In the genomic region with DNA sequence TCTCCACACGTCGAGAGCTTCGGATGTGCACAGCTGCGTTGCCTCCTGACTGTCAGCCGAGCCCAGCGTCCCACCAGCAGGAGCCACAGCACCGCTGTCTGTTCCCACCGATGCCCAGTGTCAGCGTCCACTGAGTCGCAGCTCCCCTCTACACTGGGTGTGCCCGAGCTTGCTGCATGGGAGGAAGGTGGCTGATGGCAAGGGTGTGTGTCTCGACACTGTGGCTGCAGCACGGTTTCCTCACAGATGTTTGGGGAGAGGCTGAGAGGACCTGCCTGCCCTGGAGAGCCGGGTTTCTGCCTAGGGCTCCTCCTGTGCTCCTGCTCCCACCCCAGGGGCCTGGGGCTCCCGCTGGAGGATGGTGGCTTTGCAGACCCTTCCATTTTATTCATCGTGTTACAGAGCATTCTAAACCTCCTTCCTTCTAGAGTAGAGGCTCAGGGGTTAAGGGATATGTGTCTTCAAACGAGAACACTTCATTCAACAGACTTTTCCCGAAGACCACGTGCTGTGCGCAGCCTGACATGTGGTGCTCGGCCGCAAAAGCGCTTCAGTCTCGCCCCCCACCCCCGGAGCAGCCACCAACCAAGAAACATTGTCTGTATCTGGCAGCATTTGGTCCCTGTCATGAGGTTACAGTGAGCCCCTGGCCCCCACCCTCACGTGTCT, we compare ENCODE assay signal across 22 cellular contexts.
"Had no signal": no experiment of that assay in that cellular context is flagged by ENCODE, and none has a peak within 500 bp of the region (broad histone marks: within the 10 kb centered on the region; RNA-seq: fewer than 3 reads in every experiment).

No MANE protein-coding gene starts in this region.

- H3K27me3 Mint-ChIP-seq: activated CD4-positive, alpha-beta T cell treated with anti-CD3 and anti-CD28 coated beads, Interleukin-2, amount 10 ng/mL, durations not matched to agents 24 days and 14 days; activated CD8-positive, alpha-beta memory T cell treated with anti-CD3 and anti-CD28 coated beads, Interleukin-2, amount 10 ng/mL, durations not matched to agents 7 days and 5 days had no signal

- H3K4me3 Mint-ChIP-seq: activated CD4-positive, alpha-beta T cell treated with anti-CD3 and anti-CD28 coated beads, Interleukin-2, amount 10 ng/mL, durations not matched to agents 24 days and 14 days; activated CD8-positive, alpha-beta memory T cell treated with anti-CD3 and anti-CD28 coated beads, Interleukin-2, amount 10 ng/mL, durations not matched to agents 7 days and 5 days; activated naive CD8-positive, alpha-beta T cell; activated T-cell treated with anti-CD3 and anti-CD28 coated beads, Interleukin-2, amount 50 U/mL, for 24 hours; activated T-helper 1 cell treated with anti-CD3 and anti-CD28 coated beads, Interleukin-12 subunit alpha, Interleukin-12 subunit beta, Interleukin-2, Interleukin-4 antibody, amounts not matched to agents 30 ng/mL and 10 ng/mL and 1 ng/mL, durations not matched to agents 14 hours and 24 hours and 36 hours; T-helper 1 cell treated with Interleukin-12 subunit alpha and Interleukin-12 subunit beta and Interleukin-4 antibody, amounts not matched to agents 30 μg/mL and 1 μg/mL, for 36 hours had no signal

- DNase-seq: activated CD4-positive, alpha-beta T cell treated with anti-CD3 and anti-CD28 coated beads for 1 hour; activated CD4-positive, alpha-beta T cell treated with anti-CD3 and anti-CD28 coated beads, Interleukin-2, amount 10 ng/mL, durations not matched to agents 24 days and 14 days; activated CD4-positive, alpha-beta T cell treated with anti-CD3 and anti-CD28 coated beads, Interleukin-2, amount 50 U/mL, for 48 hours; activated CD8-positive, alpha-beta memory T cell treated with anti-CD3 and anti-CD28 coated beads, Interleukin-2, amount 10 ng/mL, durations not matched to agents 7 days and 5 days; activated effector memory CD4-positive, alpha-beta T cell treated with Interleukin-2 at 50 U/mL for 16 hours; activated naive CD4-positive, alpha-beta T cell; activated T-cell treated with anti-CD3 and anti-CD28 coated beads, Interleukin-2, amount 50 U/mL, for 24 hours; KG1; NCI-H1092; NCI-H1417; NCI-H1930; NCI-H345; NCI-H510A; NCI-H526 treated with DMSO at 0.1 percent for 48 hours; NCI-H82; NK-92 treated with Interleukin-12 subunit alpha and Interleukin-12 subunit beta, amount 100 ng/mL, for 24 hours; OCI-M1; SHP77 treated with DMSO at 0.1 percent for 48 hours had no signal

- ATAC-seq: activated CD8-positive, alpha-beta memory T cell treated with anti-CD3 and anti-CD28 coated beads, Interleukin-2, amount 10 ng/mL, durations not matched to agents 7 days and 5 days had no signal

- H3K4me1 Mint-ChIP-seq: activated CD4-positive, alpha-beta T cell treated with anti-CD3 and anti-CD28 coated beads, Interleukin-2, amount 10 ng/mL, durations not matched to agents 24 days and 14 days; activated CD8-positive, alpha-beta memory T cell treated with anti-CD3 and anti-CD28 coated beads, Interleukin-2, amount 10 ng/mL, durations not matched to agents 7 days and 5 days had no signal

- H3K9me3 Mint-ChIP-seq: activated CD4-positive, alpha-beta T cell treated with anti-CD3 and anti-CD28 coated beads, Interleukin-2, amount 10 ng/mL, durations not matched to agents 24 days and 14 days; activated T-cell treated with anti-CD3 and anti-CD28 coated beads, Interleukin-2, amount 50 U/mL, for 24 hours; activated T-helper 1 cell treated with anti-CD3 and anti-CD28 coated beads, Interleukin-12 subunit alpha, Interleukin-12 subunit beta, Interleukin-2, Interleukin-4 antibody, amounts not matched to agents 30 ng/mL and 10 ng/mL and 1 ng/mL, durations not matched to agents 14 hours and 24 hours and 36 hours; T-helper 1 cell treated with Interleukin-12 subunit alpha and Interleukin-12 subunit beta and Interleukin-4 antibody, amounts not matched to agents 30 μg/mL and 1 μg/mL, for 36 hours had no signal

- H3K27ac Mint-ChIP-seq: activated CD4-positive, alpha-beta T cell treated with anti-CD3 and anti-CD28 coated beads, Interleukin-2, amount 10 ng/mL, durations not matched to agents 24 days and 14 days; activated CD8-positive, alpha-beta memory T cell treated with anti-CD3 and anti-CD28 coated beads, Interleukin-2, amount 10 ng/mL, durations not matched to agents 7 days and 5 days; activated naive CD8-positive, alpha-beta T cell; activated T-cell treated with anti-CD3 and anti-CD28 coated beads, Interleukin-2, amount 50 U/mL, for 24 hours; activated T-helper 1 cell treated with anti-CD3 and anti-CD28 coated beads, Interleukin-12 subunit alpha, Interleukin-12 subunit beta, Interleukin-2, Interleukin-4 antibody, amounts not matched to agents 30 ng/mL and 10 ng/mL and 1 ng/mL, durations not matched to agents 14 hours and 24 hours and 36 hours; T-helper 1 cell treated with Interleukin-12 subunit alpha and Interleukin-12 subunit beta and Interleukin-4 antibody, amounts not matched to agents 30 μg/mL and 1 μg/mL, for 36 hours had no signal

- H3K36me3 Mint-ChIP-seq: activated CD8-positive, alpha-beta memory T cell treated with anti-CD3 and anti-CD28 coated beads, Interleukin-2, amount 10 ng/mL, durations not matched to agents 7 days and 5 days; activated naive CD8-positive, alpha-beta T cell had no signal

- FAIRE-seq: RCC 7860 had no signal
